In the genomic region with DNA sequence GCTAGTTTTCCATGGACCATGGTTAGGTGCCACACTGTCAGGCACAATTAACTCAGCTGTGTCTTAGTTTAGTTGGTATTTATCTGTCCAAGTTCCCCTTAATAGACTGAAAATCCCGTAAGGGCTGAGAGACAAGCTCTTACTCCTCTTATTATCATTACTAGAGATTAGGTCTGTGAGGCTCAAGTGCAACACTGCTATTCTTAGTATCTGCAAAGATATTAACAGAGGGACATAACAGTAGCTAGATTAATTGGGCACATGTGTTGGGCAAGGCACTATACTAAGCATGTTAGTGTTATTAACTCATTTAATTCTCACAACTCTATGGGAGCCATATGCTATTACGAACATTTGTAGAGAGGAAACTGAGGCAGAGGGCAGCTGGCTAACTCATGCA, we compare ENCODE assay signal across 20 cellular contexts.
DNase-seq lines count a peak whose midpoint lies in the region; ATAC-seq, FAIRE-seq and TF ChIP-seq lines count a peak whose summit lies in the region.
"Had no signal": no experiment of that assay in that cellular context is flagged by ENCODE, and none has a peak within 500 bp of the region (broad histone marks: within the 10 kb centered on the region; RNA-seq: fewer than 3 reads in every experiment).

No MANE protein-coding gene starts in this region.

- H3K36me3 ChIP-seq in HEK293 (ENCODE audit: control insufficient read depth in 2 of 2, insufficient read depth in 1 of 2, low read length in 2 of 2): no peaks in the 10 kb centered on the region
- H3K36me3 ChIP-seq in K562 (ENCODE audit: control insufficient read depth, insufficient read depth, low read length): no peaks in the 10 kb centered on the region

- no peak overlapping the region for H2AFZ ChIP-seq in K562 (ENCODE audit: low read depth, low read length)
- H2AFZ ChIP-seq: GM23248 had no signal

- H3K27me3 ChIP-seq in K562 (ENCODE audit: control insufficient read depth in 2 of 2, insufficient read depth in 2 of 2, low read length in 2 of 2): no peaks in the 10 kb centered on the region

- H3K9me1 ChIP-seq in K562 (ENCODE audit: control insufficient read depth, insufficient read depth, low read length): no peaks in the 10 kb centered on the region

- H3K27ac ChIP-seq in A549 (peak overlapping the region; percentile 27 to 96; a peak in 2 of 6 replicates), HEK293 (ENCODE audit: extremely low read depth, low read depth, low read length) (no peak overlapping the region), K562 (ENCODE audit: extremely low read depth, low read depth, low read length) (no peak overlapping the region)
- H3K27ac ChIP-seq: GM23248 had no signal

- intact Hi-C loops in Right ventricle myocardium inferior (cut with DNase I) (no loop called here), cardiac septum (cut with DNase I) (no loop called here), K562 (cut with micrococcal nuclease) (no loop called here)

- WGBS in A549 (ENCODE audit: missing lambda C conversion rate): 94% methylated on average over 2 of the region's 2 CpGs
- 58% methylated on average over 2 of the region's 2 CpGs for WGBS in K562 (ENCODE audit: insufficient coverage, low coverage, missing lambda C conversion rate)

- peak overlapping the region in 1 of 2 experiments; percentile 53; a peak in 1 of 4 replicates for H3K9ac ChIP-seq in K562 (ENCODE audit: insufficient read depth in 1 of 2, low read depth in 2 of 2, low read length in 2 of 2)
- H3K9ac ChIP-seq: GM23248 had no signal

- DNase-seq in Right ventricle myocardium inferior (ENCODE audit: missing footprints): no peak
- no peak for DNase-seq in cardiac septum (ENCODE audit: low spot score)
- DNase-seq in A549 (ENCODE audit: low read depth in 1 of 2, low spot score in 1 of 2): no peak
- no peak for DNase-seq in K562 (ENCODE audit: extremely low read depth in 1 of 4, low spot score in 3 of 4)
- DNase-seq in NCI-H510A treated with DMSO at 0.1 percent for 48 hours (lab: John Stamatoyannopoulos, UW): no peak
- DNase-seq in Kasumi-1 (lab: John Stamatoyannopoulos, UW): no peak
- DNase-seq: 8988T; C1 segment of cervical spinal cord; CD4-positive, alpha-beta memory T cell; COR-L47; DMS153; DND-41; GM23248; H7; HCEC 1CT had no signal

- TF ChIP-seq POLR2A in A549 (IDR thresholded peaks at IDR 0.05; ENCODE audit: low read length) (no peak), K562 (conservative IDR thresholded peaks at IDR 0.05) (no peak)

- H3K4me1 ChIP-seq in A549: peaks cover 30% of the 10 kb centered on the region
- H3K4me1 ChIP-seq in HEK293 (ENCODE audit: control insufficient read depth, insufficient read depth, low read length): no peaks in the 10 kb centered on the region; the same call in 1 of the 2 replicates
- H3K4me1 ChIP-seq in K562 (replicated peaks in 1 of 2; ENCODE audit: control insufficient read depth in 2 of 2, insufficient read depth in 2 of 2, low read length in 2 of 2): peaks cover 18 to 45% of the 10 kb centered on the region in 2 experiments; a peak in 4 of 5 replicates

- CTCF ChIA-PET in A549 (lab: Yijun Ruan, JAX) (interaction anchor here (1.4 to 2.3 kb wide), 2 partner anchors 10 to 167 kb away, joined by 4 to 7 read pairs; no protein-coding TSS in a partner anchor), HEK293 (lab: Yijun Ruan, JAX) (interaction anchor here (0.7 to 1.4 kb wide), 3 partner anchors 18 to 134 kb away, joined by 3 read pairs; no protein-coding TSS in a partner anchor), K562 (lab: Yijun Ruan, JAX; ENCODE audit: low intra/inter-chr PET ratio) (no interaction called here)

- H3K4me2 ChIP-seq in A549 (no peak overlapping the region), K562 (ENCODE audit: insufficient read depth, low read length) (no peak overlapping the region)

- in situ Hi-C loops in K562 (cut with MboI): no loop called here

- no peak overlapping the region for H3K4me3 ChIP-seq in A549
- no peak overlapping the region for H3K4me3 ChIP-seq in HEK293 (ENCODE audit: low read depth, low read length)
- H3K4me3 ChIP-seq in K562: no peak overlapping the region
- H3K4me3 ChIP-seq: GM23248 had no signal

- no TSS peak for BruUV-seq in K562 (replicated peaks; lab: Mats Ljungman, UMichigan)

- FAIRE-seq in A549 (lab: Jason Lieb, UNC) (no peak), K562 (lab: Jason Lieb, UNC) (no peak)
- FAIRE-seq: G401.6, GM12892, H1 had no signal

- TF ChIP-seq RAD21 in A549 (conservative IDR thresholded peaks at IDR 0.05 in 1 of 2, IDR thresholded peaks at IDR 0.05 in 1 of 2) (no peak), K562 (CRISPR knock-in tag; conservative IDR thresholded peaks at IDR 0.05 in 1 of 2, IDR thresholded peaks at IDR 0.05 in 1 of 2) (no peak)

- no peak for TF ChIP-seq EP300 in A549 (IDR thresholded peaks at IDR 0.05)
- no peak for TF ChIP-seq EP300 in K562 (IDR thresholded peaks at IDR 0.05; ENCODE audit: low read length)

- POLR2A ChIA-PET in A549 (lab: Yijun Ruan, JAX) (no interaction called here), HEK293 (lab: Yijun Ruan, JAX) (no interaction called here), K562 (lab: Yijun Ruan, JAX) (interaction anchor here (0.6 to 1.4 kb wide), 6 partner anchors 9 to 270 kb away, joined by 3 to 4 read pairs (median 4); no protein-coding TSS in a partner anchor)

- TF ChIP-seq CTCF in A549 (IDR thresholded peaks at IDR 0.05): no peak
- no peak for TF ChIP-seq CTCF in HEK293 (tag by site-specific recombination; IDR thresholded peaks at IDR 0.05)
- no peak for TF ChIP-seq CTCF in K562 (IDR thresholded peaks at IDR 0.05 in 2 of 3, conservative IDR thresholded peaks at IDR 0.05 in 1 of 3; ENCODE audit: insufficient read depth in 2 of 3, low read depth in 1 of 3, low read length in 3 of 3)

- ATAC-seq in Right ventricle myocardium inferior: peak; percentile 40
- ATAC-seq in A549: no peak
- no peak for ATAC-seq in K562
- ATAC-seq in HG02840 (IDR thresholded peaks at IDR 0.05; ENCODE audit: low FRiP score, unreplicated experiment): no peak

- no peaks in the 10 kb centered on the region for H3K79me2 ChIP-seq in K562 (ENCODE audit: control insufficient read depth, insufficient read depth, low read length)

- no peaks in the 10 kb centered on the region for H3K9me3 ChIP-seq in A549
- H3K9me3 ChIP-seq in HEK293 (ENCODE audit: control insufficient read depth, insufficient read depth, low read depth, low read length): no peaks in the 10 kb centered on the region
- H3K9me3 ChIP-seq in K562 (replicated peaks; ENCODE audit: control insufficient read depth, insufficient read depth, low read depth, low read length): no peaks in the 10 kb centered on the region

- no peaks in the 10 kb centered on the region for H4K20me1 ChIP-seq in K562 (replicated peaks; ENCODE audit: control insufficient read depth, insufficient read depth, low read length)

TF ChIP-seq in A549, 52 proteins besides CTCF, POLR2A, EP300 and RAD21 (continues in another document):
- no peak for TF ChIP-seq TFCP2L1 (CRISPR knock-in tag; IDR thresholded peaks at IDR 0.05)
- TF ChIP-seq, protein P1, sequence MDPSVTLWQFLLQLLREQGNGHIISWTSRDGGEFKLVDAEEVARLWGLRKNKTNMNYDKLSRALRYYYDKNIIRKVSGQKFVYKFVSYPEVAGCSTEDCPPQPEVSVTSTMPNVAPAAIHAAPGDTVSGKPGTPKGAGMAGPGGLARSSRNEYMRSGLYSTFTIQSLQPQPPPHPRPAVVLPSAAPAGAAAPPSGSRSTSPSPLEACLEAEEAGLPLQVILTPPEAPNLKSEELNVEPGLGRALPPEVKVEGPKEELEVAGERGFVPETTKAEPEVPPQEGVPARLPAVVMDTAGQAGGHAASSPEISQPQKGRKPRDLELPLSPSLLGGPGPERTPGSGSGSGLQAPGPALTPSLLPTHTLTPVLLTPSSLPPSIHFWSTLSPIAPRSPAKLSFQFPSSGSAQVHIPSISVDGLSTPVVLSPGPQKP (IDR thresholded peaks at IDR 0.05; ENCODE audit: low read depth, low read length): no peak
- no peak for TF ChIP-seq GATA3 (IDR thresholded peaks at IDR 0.05; ENCODE audit: borderline replicate concordance)
- TF ChIP-seq EHF (CRISPR knock-in tag; IDR thresholded peaks at IDR 0.05): no peak
- TF ChIP-seq NR3C1 (IDR thresholded peaks at IDR 0.05): no peak
- TF ChIP-seq HOXB5 (CRISPR knock-in tag; IDR thresholded peaks at IDR 0.05): no peak

TF ChIP-seq in HEK293, 187 proteins besides CTCF, POLR2A, EP300 and RAD21:
- TF ChIP-seq, protein P2, sequence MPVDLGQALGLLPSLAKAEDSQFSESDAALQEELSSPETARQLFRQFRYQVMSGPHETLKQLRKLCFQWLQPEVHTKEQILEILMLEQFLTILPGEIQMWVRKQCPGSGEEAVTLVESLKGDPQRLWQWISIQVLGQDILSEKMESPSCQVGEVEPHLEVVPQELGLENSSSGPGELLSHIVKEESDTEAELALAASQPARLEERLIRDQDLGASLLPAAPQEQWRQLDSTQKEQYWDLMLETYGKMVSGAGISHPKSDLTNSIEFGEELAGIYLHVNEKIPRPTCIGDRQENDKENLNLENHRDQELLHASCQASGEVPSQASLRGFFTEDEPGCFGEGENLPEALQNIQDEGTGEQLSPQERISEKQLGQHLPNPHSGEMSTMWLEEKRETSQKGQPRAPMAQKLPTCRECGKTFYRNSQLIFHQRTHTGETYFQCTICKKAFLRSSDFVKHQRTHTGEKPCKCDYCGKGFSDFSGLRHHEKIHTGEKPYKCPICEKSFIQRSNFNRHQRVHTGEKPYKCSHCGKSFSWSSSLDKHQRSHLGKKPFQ (tag by site-specific recombination; IDR thresholded peaks at IDR 0.05): no peak
- TF ChIP-seq ZNF664 (tag by site-specific recombination; IDR thresholded peaks at IDR 0.05): peak; percentile 70

TF ChIP-seq in K562, 482 proteins besides CTCF, POLR2A, EP300 and RAD21 (continues in another document):
- TF ChIP-seq ZNF175 (CRISPR knock-in tag; IDR thresholded peaks at IDR 0.05; ENCODE audit: low read depth) (0 out of 2 replicates have a peak, but pooled peaks have one; percentile 63), CEBPG (CRISPR knock-in tag; IDR thresholded peaks at IDR 0.05) (0 out of 2 replicates have a peak, but pooled peaks have one; percentile 10), CEBPG (tag; conservative IDR thresholded peaks at IDR 0.05 in 1 of 2, IDR thresholded peaks at IDR 0.05 in 1 of 2) (no peak), MAZ (CRISPR knock-in tag; conservative IDR thresholded peaks at IDR 0.05 in 1 of 2, IDR thresholded peaks at IDR 0.05 in 1 of 2) (0 out of 4 replicates have a peak, but pooled peaks of 1 of the 2 experiments have one; percentile 2), FOXA3 (CRISPR knock-in tag; conservative IDR thresholded peaks at IDR 0.05 in 1 of 2, IDR thresholded peaks at IDR 0.05 in 1 of 2) (0 out of 4 replicates have a peak, but pooled peaks of 1 of the 2 experiments have one; percentile 23), PHB (CRISPR knock-in tag; IDR thresholded peaks at IDR 0.05) (no peak)
- TF ChIP-seq, protein P3, sequence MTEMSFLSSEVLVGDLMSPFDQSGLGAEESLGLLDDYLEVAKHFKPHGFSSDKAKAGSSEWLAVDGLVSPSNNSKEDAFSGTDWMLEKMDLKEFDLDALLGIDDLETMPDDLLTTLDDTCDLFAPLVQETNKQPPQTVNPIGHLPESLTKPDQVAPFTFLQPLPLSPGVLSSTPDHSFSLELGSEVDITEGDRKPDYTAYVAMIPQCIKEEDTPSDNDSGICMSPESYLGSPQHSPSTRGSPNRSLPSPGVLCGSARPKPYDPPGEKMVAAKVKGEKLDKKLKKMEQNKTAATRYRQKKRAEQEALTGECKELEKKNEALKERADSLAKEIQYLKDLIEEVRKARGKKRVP (CRISPR knock-in tag; IDR thresholded peaks at IDR 0.05): no peak

Comparison
In these comparisons a context has a peak if more than half of its experiments do, and no peak if none do; other contexts are left out.
1. H3K27ac ChIP-seq: peak in A549 (2 of 2); none in HEK293 (single experiment) and K562 (single experiment).